ENCODE assay signal across 8 cellular contexts in genomic region chr1:1348420-1349255, GRCh38. TPM values are rescaled to one million over a fixed set of nuclear protein-coding genes. Genes with fewer than 3 reads are reported as not detected.
DNase-seq lines count a peak whose midpoint lies in the region; ATAC-seq and TF ChIP-seq lines count a peak whose summit lies in the region.

No MANE protein-coding gene starts in this region.

- H3K4me2 ChIP-seq in GM23338: peak overlapping the region; percentile 84

- no peaks in the 10 kb centered on the region for H3K36me3 Mint-ChIP-seq in GM23338 (ENCODE audit: low read depth)
- H3K36me3 Mint-ChIP-seq in naive B cell: no peaks in the 10 kb centered on the region

- H2AFZ ChIP-seq in GM23338: no peak overlapping the region

- peaks cover 9% of the 10 kb centered on the region for H3K27me3 ChIP-seq in GM23338 (ENCODE audit: insufficient read depth)
- H3K27me3 ChIP-seq in dorsolateral prefrontal cortex: peaks cover 0 to 3% (median 0%) of the 10 kb centered on the region in 45 donors

- peaks cover 19% of the 10 kb centered on the region for H3K27me3 Mint-ChIP-seq in GM23338 (ENCODE audit: insufficient read depth, low read depth, poor library complexity)
- H3K27me3 Mint-ChIP-seq in naive B cell: peaks cover 8 to 17% (median 11%) of the 10 kb centered on the region in 3 donors

- H3K4me3 Mint-ChIP-seq in GM23338 (peak overlapping the region; percentile 78), naive B cell (peak overlapping the region; percentile 74 to 90 (median 78))

- TF ChIP-seq CTCF in GM23338 (conservative IDR thresholded peaks at IDR 0.05; ENCODE audit: low read depth in 2 of 2) (no peak), dorsolateral prefrontal cortex (IDR thresholded peaks at IDR 0.05 in 54 of 56, conservative IDR thresholded peaks at IDR 0.05 in 2 of 56; ENCODE audit: low read depth in 1 of 56, partially characterized antibody in 56 of 56) (no peak)

- peaks cover 2% of the 10 kb centered on the region for H4K20me1 ChIP-seq in GM23338 (replicated peaks; ENCODE audit: insufficient read depth)

- H3K79me2 ChIP-seq in GM23338 (replicated peaks; ENCODE audit: insufficient read depth): peaks cover 14% of the 10 kb centered on the region

- H3K4me3 ChIP-seq in GM23338 (peak overlapping the region; percentile 63), dorsolateral prefrontal cortex (peak overlapping the region; percentile 53 to 90 (median 73))

- DNase-seq in Daoy (ENCODE audit: low read depth): peak; percentile 54
- DNase-seq in GM23338 (ENCODE audit: low spot score): peak; percentile 62
- peak; percentile 0 for DNase-seq in NCI-H748 treated with DMSO at 0.1 percent for 48 hours (lab: John Stamatoyannopoulos, UW)
- DNase-seq in dorsolateral prefrontal cortex: peak in 3 of 10 donors; percentile 33 to 52 (median 37)
- DNase-seq in naive B cell: no peak
- DNase-seq in HuH-7.5 (ENCODE audit: low spot score): no peak
- DNase-seq in DMS114 treated with DMSO at 0.1 percent for 48 hours (lab: John Stamatoyannopoulos, UW; ENCODE audit: unreplicated experiment): no peak
- no peak for DNase-seq in midbrain (lab: John Stamatoyannopoulos, UW)

- H3K9me3 Mint-ChIP-seq in GM23338 (no peaks in the 10 kb centered on the region), naive B cell (no peaks in the 10 kb centered on the region)

- H3K9me2 ChIP-seq in GM23338 (ENCODE audit: insufficient read depth): no peaks in the 10 kb centered on the region

- intact Hi-C loops in dorsolateral prefrontal cortex (cut with DNase I): loop anchor here (1.0 to 5.0 kb wide), 2 partner anchors 37 to 41 kb away; partner anchors contain the start of genes ACAP3 (in 1 of the 2) and PUSL1 (in 1 of the 2)

- peaks cover 25% of the 10 kb centered on the region for H3K4me1 ChIP-seq in GM23338 (ENCODE audit: insufficient read depth)

- H3K27ac Mint-ChIP-seq in GM23338 (no peak overlapping the region), naive B cell (peak overlapping the region in 5 of 6 donors; percentile 32 to 78 (median 56))

- no peaks in the 10 kb centered on the region for H3K36me3 ChIP-seq in GM23338 (ENCODE audit: insufficient read depth)

- peaks cover 24% of the 10 kb centered on the region for H3F3A ChIP-seq in GM23338 (replicated peaks; ENCODE audit: low read depth)

- no peak overlapping the region for H3K27ac ChIP-seq in GM23338 (ENCODE audit: low read depth)
- H3K27ac ChIP-seq in dorsolateral prefrontal cortex: peak overlapping the region in 40 of 59 donors; percentile 23 to 86 (median 62)

- ATAC-seq in GM23338 (no peak), naive B cell (ENCODE audit: low read depth in 2 of 2) (peak; percentile 36 to 42)

- H3K4me1 Mint-ChIP-seq in GM23338 (peaks cover 25% of the 10 kb centered on the region), naive B cell (peaks cover 16 to 30% (median 27%) of the 10 kb centered on the region in 3 donors)

TF ChIP-seq in GM23338, 12 proteins besides CTCF, POLR2A, EP300 and RAD21:
- TF ChIP-seq POLR2AphosphoS5 (IDR thresholded peaks at IDR 0.05; ENCODE audit: low read depth) (peak; percentile 21; the same call in 1 of the 2 replicates), ZNF331 (CRISPR knock-in tag; IDR thresholded peaks at IDR 0.05; ENCODE audit: low read depth) (no peak)

RNA-seq across cellular contexts. Expression of gene DVL1, which starts 0.6 kb away (rescaled TPM):
- 44.4 and 65.5 TPM in 2 replicates for total RNA-seq in Daoy (2014; rRNA removed; shearing (Covaris generic))
- 62.7 and 69.7 TPM in 2 replicates for total RNA-seq in GM23338 (2014; rRNA removed; shearing (Covaris generic))
- 13.5 and 15.4 TPM in 2 replicates for polyA plus RNA-seq in GM23338 (2016; fragmentation: Nextera tagmentation; extraction: Ambion mirVana)
- 100 to 1,000 TPM in 103 of 120 experiments, 10 to 100 TPM in 17; 86.3 to 201 (median 114) TPM for total RNA-seq in dorsolateral prefrontal cortex
- polyA plus RNA-seq in naive B cell (ENCODE audit: low read depth in 6 of 6): 1 to 10 TPM in 1 of 6 donors, under 1 TPM in 4, not detected in 1; 0.40 to 1.0 (median 0.68) TPM

RNA-seq across cellular contexts. Expression of gene MXRA8, which starts 9.7 kb away (rescaled TPM):
- 0.23 TPM in 1 of 2 replicates, not detected in the other for total RNA-seq in Daoy (2014; rRNA removed; shearing (Covaris generic))
- 11.7 and 17.2 TPM in 2 replicates for total RNA-seq in GM23338 (2014; rRNA removed; shearing (Covaris generic))
- polyA plus RNA-seq in GM23338 (2016; fragmentation: Nextera tagmentation; extraction: Ambion mirVana) (7.6 and 9.1 TPM in 2 replicates), naive B cell (ENCODE audit: low read depth in 6 of 6) (not detected)
- 10 to 100 TPM in 29 of 120 experiments, 1 to 10 TPM in 91; 3.2 to 23.7 (median 7.3) TPM for total RNA-seq in dorsolateral prefrontal cortex

RNA-seq across cellular contexts. Expression of gene TAS1R3, which starts 17.6 kb away (rescaled TPM):
- total RNA-seq in Daoy (2014; rRNA removed; shearing (Covaris generic)): under 0.01 TPM in 1 of 2 replicates, not detected in the other
- total RNA-seq in GM23338 (2014; rRNA removed; shearing (Covaris generic)): 0.14 TPM in 1 of 2 replicates, not detected in the other
- 0.12 TPM in 1 of 2 replicates, not detected in the other for polyA plus RNA-seq in GM23338 (2016; fragmentation: Nextera tagmentation; extraction: Ambion mirVana)
- 1 to 10 TPM in 6 of 120 experiments, under 1 TPM in 108, not detected in 6; 0.11 to 1.7 (median 0.38) TPM for total RNA-seq in dorsolateral prefrontal cortex
- under 1 TPM in 3 of 6 donors, not detected in 3; 0.28 to 0.44 (median 0.31) TPM for polyA plus RNA-seq in naive B cell (ENCODE audit: low read depth in 6 of 6)

RNA-seq across cellular contexts. Expression of gene CPTP, which starts 24.0 kb away (rescaled TPM):
- total RNA-seq in Daoy (2014; rRNA removed; shearing (Covaris generic)): 7.0 and 12.9 TPM in 2 replicates
- total RNA-seq in GM23338 (2014; rRNA removed; shearing (Covaris generic)): 12.9 and 13.5 TPM in 2 replicates
- polyA plus RNA-seq in GM23338 (2016; fragmentation: Nextera tagmentation; extraction: Ambion mirVana) (8.1 and 8.2 TPM in 2 replicates), naive B cell (ENCODE audit: low read depth in 6 of 6) (10 to 100 TPM in 3 of 6 donors, 1 to 10 TPM in 3; 7.9 to 16.9 (median 10.7) TPM)
- 10 to 100 TPM; 16.2 to 34.2 (median 22.5) TPM for total RNA-seq in dorsolateral prefrontal cortex

RNA-seq across cellular contexts. Expression of gene INTS11, which starts 24.2 kb away (rescaled TPM):
- 76.5 and 95.7 TPM in 2 replicates for total RNA-seq in Daoy (2014; rRNA removed; shearing (Covaris generic))
- 140 and 161 TPM in 2 replicates for total RNA-seq in GM23338 (2014; rRNA removed; shearing (Covaris generic))
- polyA plus RNA-seq in GM23338 (2016; fragmentation: Nextera tagmentation; extraction: Ambion mirVana) (102 and 110 TPM in 2 replicates), naive B cell (ENCODE audit: low read depth in 6 of 6) (10 to 100 TPM; 45.9 to 61.5 (median 54.3) TPM)
- total RNA-seq in dorsolateral prefrontal cortex: 100 to 1,000 TPM in 109 of 120 experiments, 10 to 100 TPM in 11; 87.2 to 200 (median 130) TPM

Comparison
In these comparisons a context has a peak if more than half of its experiments do, and no peak if none do; other contexts are left out.
1. DNase-seq: peak in Daoy (single experiment), GM23338 (single experiment) and NCI-H748 treated with DMSO at 0.1 percent for 48 hours (single experiment); none in naive B cell (single experiment), HuH-7.5 (single experiment), DMS114 treated with DMSO at 0.1 percent for 48 hours (single experiment) and midbrain (single experiment).